8 cellular contexts compared by ENCODE assay signal in the genomic region with DNA sequence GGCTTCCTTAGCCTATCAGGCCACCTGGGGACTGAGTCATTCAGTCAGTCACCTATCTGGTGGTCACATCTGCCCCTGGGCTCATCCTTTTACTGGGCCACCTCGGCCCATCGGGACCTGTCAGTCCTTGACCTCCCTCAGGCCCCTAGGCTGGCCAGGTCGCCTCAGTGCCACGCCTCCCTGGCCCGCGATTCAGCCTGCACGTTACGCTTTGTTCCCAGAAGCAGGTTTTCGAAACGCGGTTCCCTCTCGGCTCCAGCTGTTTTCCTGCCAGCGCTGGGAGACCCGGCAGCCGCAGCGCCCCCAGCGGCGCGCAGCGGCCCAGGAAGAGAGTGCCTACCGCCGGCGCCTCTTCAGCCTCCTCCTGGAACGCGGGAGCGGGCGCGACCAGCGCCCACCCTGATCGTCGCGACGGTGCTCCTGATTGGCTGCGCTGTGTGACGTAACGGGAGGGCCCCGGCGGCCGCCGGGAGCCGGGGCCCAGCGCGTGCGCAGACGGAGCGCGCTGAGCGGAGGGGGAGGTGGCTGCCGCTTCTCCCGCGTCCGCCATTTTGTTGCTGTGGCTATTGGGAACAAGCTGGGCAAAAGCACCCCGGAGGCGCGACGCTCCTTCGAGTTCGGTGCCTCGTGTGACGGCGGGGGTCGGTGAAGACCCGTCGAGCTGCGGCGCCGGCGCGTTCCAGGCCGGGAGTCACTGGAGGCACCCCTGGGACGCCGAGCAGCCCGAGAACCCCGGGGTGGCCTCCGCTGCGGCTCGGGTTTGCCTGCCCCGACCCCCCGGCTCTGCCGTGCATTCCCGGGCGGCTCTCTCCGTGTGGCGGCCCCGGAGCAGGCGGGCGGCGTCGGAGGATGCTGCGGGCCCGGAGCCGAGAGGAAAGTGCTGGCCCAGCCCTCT. TPM values are rescaled to one million over a fixed set of nuclear protein-coding genes. Genes with fewer than 3 reads are reported as not detected.
DNase-seq lines count a peak whose midpoint lies in the region; ATAC-seq, FAIRE-seq and TF ChIP-seq lines count a peak whose summit lies in the region.

A gene with protein sequence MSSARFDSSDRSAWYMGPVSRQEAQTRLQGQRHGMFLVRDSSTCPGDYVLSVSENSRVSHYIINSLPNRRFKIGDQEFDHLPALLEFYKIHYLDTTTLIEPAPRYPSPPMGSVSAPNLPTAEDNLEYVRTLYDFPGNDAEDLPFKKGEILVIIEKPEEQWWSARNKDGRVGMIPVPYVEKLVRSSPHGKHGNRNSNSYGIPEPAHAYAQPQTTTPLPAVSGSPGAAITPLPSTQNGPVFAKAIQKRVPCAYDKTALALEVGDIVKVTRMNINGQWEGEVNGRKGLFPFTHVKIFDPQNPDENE (plus strand): TSS at position 492 of the 895 bp plus-strand sequence. CDS start 528 bp downstream, outside the sequence.

- peaks cover 45% of the 10 kb centered on the region for H3K4me1 Mint-ChIP-seq in nephron progenitor cell
- peaks cover 32% of the 10 kb centered on the region for H3K4me1 Mint-ChIP-seq in stimulated activated naive CD8-positive, alpha-beta T cell treated with anti-CD3 and anti-CD28 coated beads, Interleukin-15, amount 100 ng/mL, for 72 hours

- TF ChIP-seq POLR2A in H54 (IDR thresholded peaks at IDR 0.05; ENCODE audit: low read depth, low read length), result peak; percentile 80

- FAIRE-seq in H54 (lab: Jason Lieb, UNC), result no peak

- peak within 1 kb of the TSS; percentile 98 for H3K27ac Mint-ChIP-seq in nephron progenitor cell
- peak within 1 kb of the TSS; percentile 94 to 98 for H3K27ac Mint-ChIP-seq in stimulated activated naive CD8-positive, alpha-beta T cell treated with anti-CD3 and anti-CD28 coated beads, Interleukin-15, amount 100 ng/mL, for 72 hours

- H3K4me3 Mint-ChIP-seq in nephron progenitor cell, result peak within 1 kb of the TSS; percentile 99
- H3K4me3 Mint-ChIP-seq in stimulated activated naive CD8-positive, alpha-beta T cell treated with anti-CD3 and anti-CD28 coated beads, Interleukin-15, amount 100 ng/mL, for 72 hours, result peak within 1 kb of the TSS; percentile 81 to 94

- TF ChIP-seq CTCF in RWPE2 (IDR thresholded peaks at IDR 0.05; ENCODE audit: poor library complexity, severe bottlenecking) (peak; percentile 98), fibroblast of the aortic adventitia (IDR thresholded peaks at IDR 0.05; ENCODE audit: insufficient read depth, low read length) (peak; percentile 91), nephron progenitor cell (IDR thresholded peaks at IDR 0.05) (peak; percentile 90)

- H3K9me3 Mint-ChIP-seq in nephron progenitor cell, result no peaks in the 10 kb centered on the region
- H3K9me3 Mint-ChIP-seq in stimulated activated naive CD8-positive, alpha-beta T cell treated with anti-CD3 and anti-CD28 coated beads, Interleukin-15, amount 100 ng/mL, for 72 hours, result no peaks in the 10 kb centered on the region

- H3K9me3 ChIP-seq in ES-I3 (ENCODE audit: control insufficient read depth, insufficient read depth, low read length), result no peaks in the 10 kb centered on the region
- H3K9me3 ChIP-seq in RWPE2 (ENCODE audit: severe bottlenecking), result no peaks in the 10 kb centered on the region

- no peaks in the 10 kb centered on the region for H3K27me3 ChIP-seq in RWPE2 (ENCODE audit: insufficient read depth, poor library complexity, severe bottlenecking)

- peaks cover 7% of the 10 kb centered on the region; the same call in 1 of the 2 replicates for H3K4me1 ChIP-seq in ES-I3 (ENCODE audit: insufficient read depth, low read length)
- H3K4me1 ChIP-seq in RWPE2 (ENCODE audit: insufficient read depth, poor library complexity, severe bottlenecking), result peaks cover 15% of the 10 kb centered on the region

- DNase-seq in H54 (ENCODE audit: insufficient read length, low spot score), result peak; percentile 84
- DNase-seq in LoVo (ENCODE audit: low spot score), result peak; percentile 98
- DNase-seq in RWPE2 (ENCODE audit: low spot score), result peak; percentile 96
- DNase-seq in activated T-helper 9 cell treated with anti-CD3 and anti-CD28 coated beads, Interleukin-2, amount 50 U/mL, for 16 hours (ENCODE audit: low read depth), result peak; percentile 96
- DNase-seq in fibroblast of the aortic adventitia (ENCODE audit: low read depth), result peak; percentile 97
- DNase-seq in nephron progenitor cell, result peak; percentile 97
- DNase-seq in stimulated activated naive CD8-positive, alpha-beta T cell treated with anti-CD3 and anti-CD28 coated beads, Interleukin-15, amount 100 ng/mL, for 72 hours, result peak; percentile 97

- H3K36me3 ChIP-seq in ES-I3 (ENCODE audit: insufficient read depth, low read length) (no peaks in the 10 kb centered on the region), RWPE2 (ENCODE audit: low read depth) (peaks cover 20% of the 10 kb centered on the region)

- peaks cover 12% of the 10 kb centered on the region for H3K36me3 Mint-ChIP-seq in nephron progenitor cell (ENCODE audit: low read depth)

- H3K27me3 Mint-ChIP-seq in nephron progenitor cell (ENCODE audit: low read depth, poor library complexity), result peaks cover 12% of the 10 kb centered on the region
- H3K27me3 Mint-ChIP-seq in stimulated activated naive CD8-positive, alpha-beta T cell treated with anti-CD3 and anti-CD28 coated beads, Interleukin-15, amount 100 ng/mL, for 72 hours, result no peaks in the 10 kb centered on the region

- peak; percentile 95 for ATAC-seq in RWPE2 (ENCODE audit: low read depth)
- ATAC-seq in stimulated activated naive CD8-positive, alpha-beta T cell treated with anti-CD3 and anti-CD28 coated beads, Interleukin-15, amount 100 ng/mL, for 72 hours, result peak; percentile 99

- H3K4me3 ChIP-seq in RWPE2 (ENCODE audit: severe bottlenecking), result peak within 1 kb of the TSS; percentile 67
- peak within 1 kb of the TSS; percentile 92 for H3K4me3 ChIP-seq in fibroblast of the aortic adventitia (ENCODE audit: low read depth, low read length)

- peak within 1 kb of the TSS; percentile 79 for H3K9ac ChIP-seq in ES-I3 (ENCODE audit: low read depth, low read length)

- H3K27ac ChIP-seq in RWPE2 (ENCODE audit: poor library complexity, severe bottlenecking), result peak within 1 kb of the TSS; percentile 69

RNA-seq across cellular contexts. Expression of the gene that starts here (rescaled TPM):
- total RNA-seq in fibroblast of the aortic adventitia (ENCODE audit: low replicate concordance), result 35.0 and 44.7 TPM in 2 replicates

Comparison
In these comparisons a context has a peak if more than half of its experiments do, and no peak if none do; other contexts are left out.
1. Peak in every context shown above with its lines: DNase-seq, ATAC-seq, H3K4me3 ChIP-seq and H3K27ac ChIP-seq.